Comparison of ENCODE assay signal across 8 cellular contexts in the genomic region with DNA sequence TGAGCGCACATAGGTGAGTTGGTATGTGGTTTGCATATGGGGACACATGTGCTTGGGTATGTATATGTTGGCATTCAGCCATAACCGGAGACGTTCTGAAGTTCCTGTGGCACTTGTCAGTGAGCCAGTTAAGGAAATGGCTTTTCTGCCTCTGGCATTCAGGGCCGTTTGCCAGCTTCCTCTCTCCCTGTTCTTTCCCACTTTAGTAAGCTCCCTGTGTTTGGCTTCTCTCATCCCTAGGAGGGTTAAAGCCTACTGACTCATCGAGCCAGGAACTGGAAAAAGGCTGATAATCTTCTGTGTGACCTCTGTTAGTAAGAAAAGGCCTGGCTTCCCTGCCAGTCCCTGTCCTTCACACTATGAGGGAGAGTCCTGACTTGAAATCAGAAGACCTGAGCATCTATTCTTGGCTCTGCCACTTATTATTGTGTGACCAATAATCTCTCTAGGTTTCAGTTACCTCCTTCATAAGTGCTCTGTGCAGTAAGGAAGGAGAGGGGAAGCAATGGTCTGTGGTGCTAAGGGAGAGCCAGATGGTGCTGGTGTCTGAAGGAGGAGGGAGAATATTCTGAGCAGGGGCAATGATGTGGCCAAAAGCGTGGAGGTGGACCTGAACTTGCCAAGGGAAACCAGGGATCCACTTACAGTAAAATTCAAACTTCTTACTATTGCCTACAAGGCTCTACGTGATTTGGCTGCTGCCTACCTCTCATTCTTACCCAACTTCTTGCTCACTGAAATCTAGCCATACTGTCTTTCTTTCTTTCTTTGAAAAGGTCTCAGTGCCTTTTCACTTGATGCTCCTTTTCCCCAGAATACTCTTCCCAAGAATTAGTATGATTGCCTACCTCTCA. TPM values are rescaled to one million over a fixed set of nuclear protein-coding genes. Genes with fewer than 3 reads are reported as not detected.
DNase-seq lines count a peak whose midpoint lies in the region; ATAC-seq and TF ChIP-seq lines count a peak whose summit lies in the region.

No MANE protein-coding gene starts in this region.

- H3K27me3 ChIP-seq in cardiac muscle cell (no peaks in the 10 kb centered on the region), skeletal muscle tissue (ENCODE audit: control insufficient read depth in 3 of 3, insufficient read depth in 3 of 3, low read length in 3 of 3) (no peaks in the 10 kb centered on the region)

- H3K9ac ChIP-seq in skeletal muscle tissue (ENCODE audit: low read depth in 1 of 3, low read length in 3 of 3), result peak overlapping the region; percentile 4 to 47 (median 36)

- H3K36me3 ChIP-seq in cardiac muscle cell, result no peaks in the 10 kb centered on the region
- H3K36me3 ChIP-seq in skeletal muscle tissue (ENCODE audit: control insufficient read depth in 3 of 3, insufficient read depth in 3 of 3, low read length in 3 of 3), result no peaks in the 10 kb centered on the region

- H3K27ac ChIP-seq in VCaP, result peak overlapping the region; percentile 88
- H3K27ac ChIP-seq in cardiac muscle cell, result peak overlapping the region; percentile 74
- peak overlapping the region; percentile 79 for H3K27ac ChIP-seq in skeletal muscle tissue (ENCODE audit: low read depth, low read length)

- H3K4me3 ChIP-seq in AG09309 (ENCODE audit: control insufficient read depth, low read depth, low read length) (no peak overlapping the region), cardiac muscle cell (no peak overlapping the region), skeletal muscle tissue (ENCODE audit: low read length in 3 of 3) (peak overlapping the region in 2 of 3 donors; percentile 12 to 30)
- no peak overlapping the region for H3K4me3 ChIP-seq in Jurkat, Clone E6-1 (ENCODE audit: low read length)

- no peak for ATAC-seq in HG03196 (IDR thresholded peaks at IDR 0.05; ENCODE audit: unreplicated experiment)

- H3K9me3 ChIP-seq in cardiac muscle cell (ENCODE audit: low read depth) (no peaks in the 10 kb centered on the region), skeletal muscle tissue (ENCODE audit: control insufficient read depth in 3 of 3, low read length in 3 of 3) (no peaks in the 10 kb centered on the region)

- TF ChIP-seq CTCF in AG09309 (IDR thresholded peaks at IDR 0.05; ENCODE audit: control insufficient read depth, insufficient read depth, low read depth, low read length, missing control alignments), result no peak
- TF ChIP-seq CTCF in VCaP (conservative IDR thresholded peaks at IDR 0.05), result no peak
- no peak for TF ChIP-seq CTCF in cardiac muscle cell (IDR thresholded peaks at IDR 0.05; ENCODE audit: low read depth, low read length)
- no peak for TF ChIP-seq CTCF in GM10266 (IDR thresholded peaks at IDR 0.05; ENCODE audit: control insufficient read depth, insufficient read depth, low read depth, missing control alignments)

- intact Hi-C loops in posterior vena cava (cut with DNase I), result no loop called here

- H3K4me1 ChIP-seq in cardiac muscle cell (ENCODE audit: low read depth) (peaks cover 14% of the 10 kb centered on the region), skeletal muscle tissue (ENCODE audit: control insufficient read depth in 3 of 3, insufficient read depth in 3 of 3, low read length in 3 of 3) (peaks cover 25 to 52% (median 26%) of the 10 kb centered on the region in 3 donors)

- DNase-seq in AG09309 (ENCODE audit: low read depth), result peak; percentile 50
- DNase-seq in Jurkat, Clone E6-1 (ENCODE audit: low read depth, low spot score), result peak; percentile 83
- DNase-seq in cardiac muscle cell (ENCODE audit: low read depth in 1 of 2, low spot score in 1 of 2), result peak; percentile 50 to 90
- DNase-seq in GM10266 (ENCODE audit: extremely low spot score), result no peak
- no peak for DNase-seq in posterior vena cava (ENCODE audit: low spot score)

RNA-seq across cellular contexts. Expression of gene ACSS2, which starts 31.4 kb away (rescaled TPM):
- polyA plus RNA-seq in Jurkat, Clone E6-1 (2012; ENCODE audit: insufficient read depth, insufficient read length), result 9.8 TPM
- total RNA-seq in cardiac muscle cell (79.6 and 145 TPM in 2 replicates), skeletal muscle tissue (71.0 TPM), posterior vena cava (10 to 100 TPM; 37.4 to 43.1 TPM)
- polyA plus RNA-seq in cardiac muscle cell, result 93.8 and 105 TPM in 2 replicates

RNA-seq across cellular contexts. Expression of gene GGT7, which starts 35.2 kb away (rescaled TPM):
- 26.1 TPM for polyA plus RNA-seq in Jurkat, Clone E6-1 (2012; ENCODE audit: insufficient read depth, insufficient read length)
- 29.6 and 32.3 TPM in 2 replicates for total RNA-seq in cardiac muscle cell
- 53.8 and 58.6 TPM in 2 replicates for polyA plus RNA-seq in cardiac muscle cell
- total RNA-seq in skeletal muscle tissue, result 2.6 TPM
- total RNA-seq in posterior vena cava, result 10 to 100 TPM; 11.1 to 11.8 TPM

RNA-seq across cellular contexts. Expression of gene GSS, which starts 47.8 kb away (rescaled TPM):
- 76.0 TPM for polyA plus RNA-seq in Jurkat, Clone E6-1 (2012; ENCODE audit: insufficient read depth, insufficient read length)
- total RNA-seq in cardiac muscle cell (50.5 and 69.5 TPM in 2 replicates), skeletal muscle tissue (18.3 TPM), posterior vena cava (10 to 100 TPM; 23.2 to 25.5 TPM)
- 59.9 and 82.9 TPM in 2 replicates for polyA plus RNA-seq in cardiac muscle cell

RNA-seq across cellular contexts. Expression of gene MYH7B, which starts 47.8 kb away (rescaled TPM):
- 0.32 TPM for polyA plus RNA-seq in Jurkat, Clone E6-1 (2012; ENCODE audit: insufficient read depth, insufficient read length)
- total RNA-seq in cardiac muscle cell (30.2 and 73.2 TPM in 2 replicates), skeletal muscle tissue (19.3 TPM), posterior vena cava (under 1 TPM; 0.42 to 0.57 TPM)
- 107 and 112 TPM in 2 replicates for polyA plus RNA-seq in cardiac muscle cell

Comparison
In these comparisons a context has a peak if more than half of its experiments do, and no peak if none do; other contexts are left out.
1. DNase-seq: peak in AG09309 (single experiment), Jurkat, Clone E6-1 (single experiment) and cardiac muscle cell (2 of 2); none in GM10266 (single experiment) and posterior vena cava (single experiment).
2. H3K4me3 ChIP-seq: peak in skeletal muscle tissue (2 of 3); none in AG09309 (single experiment), Jurkat, Clone E6-1 (single experiment) and cardiac muscle cell (single experiment).
3. Peak in every context shown above with its lines, with median percentiles within 50 percentile points of each other: H3K27ac ChIP-seq.